Comparison of ENCODE assay signal across 38 cellular contexts in the genomic region with DNA sequence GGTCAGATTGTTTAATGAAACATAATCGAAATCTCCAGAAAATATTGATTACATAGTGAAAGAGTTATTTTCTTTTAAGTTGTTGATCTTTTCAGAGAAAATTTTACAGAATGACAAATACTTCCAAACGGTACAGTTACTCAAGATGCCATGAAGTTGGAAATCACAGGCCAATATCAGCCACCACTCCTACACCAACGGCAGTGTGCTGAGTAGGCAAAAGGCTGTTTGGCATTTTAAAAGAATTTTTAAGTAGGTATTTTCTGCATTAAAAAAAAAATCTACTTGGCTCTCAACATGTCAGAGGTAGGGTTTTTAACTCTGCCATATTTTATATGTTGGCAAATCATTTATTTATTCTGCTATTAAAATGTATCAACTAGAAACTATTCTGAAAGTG. TPM values are rescaled to one million over a fixed set of nuclear protein-coding genes. Genes with fewer than 3 reads are reported as not detected.
"Had no signal": no experiment of that assay in that cellular context is flagged by ENCODE, and none has a peak within 500 bp of the region (broad histone marks: within the 10 kb centered on the region; RNA-seq: fewer than 3 reads in every experiment).

No MANE protein-coding gene starts in this region.

- H3K9me3 ChIP-seq: Peyer's patch, SJSA1 had no signal

- DNase-seq: activated B cell treated with CpG ODN at 0.5 μM for 24 hours; activated CD4-positive, alpha-beta memory T cell treated with anti-CD3 and anti-CD28 coated beads for 36 hours; activated CD4-positive, alpha-beta T cell treated with anti-CD3 and anti-CD28 coated beads for 4 hours; activated CD4-positive, alpha-beta T cell treated with anti-CD3 and anti-CD28 coated beads, Interleukin-2, amount 50 U/mL, for 1 hour; activated CD4-positive, CD25-positive, alpha-beta regulatory T cell treated with anti-CD3 and anti-CD28 coated beads, Interleukin-2, amount 50 U/mL, for 72 hours; activated CD8-positive, alpha-beta memory T cell treated with anti-CD3 and anti-CD28 coated beads, Interleukin-2, amount 50 U/mL, for 4 hours; activated effector memory CD4-positive, alpha-beta T cell treated with Interleukin-2 at 50 U/mL for 16 hours; activated naive CD4-positive, alpha-beta T cell treated with anti-CD3 and anti-CD28 coated beads, Interleukin-2, amount 10 ng/mL, durations not matched to agents 7 days and 5 days; activated T-cell treated with anti-CD3 and anti-CD28 coated beads for 4 hours; activated T-cell treated with anti-CD3 and anti-CD28 coated beads, Interleukin-2, amount 50 U/mL, for 48 hours; amniotic stem cell; aorta; brain microvascular endothelial cell; central memory CD4-positive, alpha-beta T cell; MM.1S; MV-4-11; NCI-H1092; NCI-H1436 treated with DMSO at 0.1 percent for 48 hours; NCI-H1694 treated with DMSO at 0.1 percent for 48 hours; NCI-H2029; NCI-H2107; NCI-H2171; NCI-H510A; NCI-H526; NCI-H748 treated with DMSO at 0.1 percent for 48 hours; NK-92 treated with Interleukin-12 subunit alpha and Interleukin-12 subunit beta, amount 100 ng/mL, for 24 hours; PC-3; Peyer's patch; RPMI8226; SHP77 treated with DMSO at 0.1 percent for 48 hours; SW 1271; T-helper 1 cell; T-helper 2 cell; T-helper 9 cell had no signal

- H3K4me3 ChIP-seq: Peyer's patch, SJSA1 had no signal

- H3K36me3 Mint-ChIP-seq: activated CD4-positive, alpha-beta memory T cell treated with anti-CD3 and anti-CD28 coated beads for 36 hours; activated naive CD4-positive, alpha-beta T cell treated with anti-CD3 and anti-CD28 coated beads, Interleukin-2, amount 10 ng/mL, durations not matched to agents 7 days and 5 days; activated naive CD8-positive, alpha-beta T cell had no signal

- H3K36me3 ChIP-seq: brain microvascular endothelial cell, Peyer's patch, SJSA1 had no signal

- H3K27ac ChIP-seq: brain microvascular endothelial cell, KMS-11, Peyer's patch, SJSA1, VCaP had no signal

- H3K27me3 ChIP-seq: brain microvascular endothelial cell, Peyer's patch, SJSA1 had no signal

- ATAC-seq: PC-3 had no signal

- H3K4me2 ChIP-seq: KMS-11 had no signal

- H3K9me3 Mint-ChIP-seq: activated B cell treated with CpG ODN at 0.5 μM for 24 hours; activated CD4-positive, alpha-beta memory T cell treated with anti-CD3 and anti-CD28 coated beads for 36 hours; activated naive CD4-positive, alpha-beta T cell treated with anti-CD3 and anti-CD28 coated beads, Interleukin-2, amount 10 ng/mL, durations not matched to agents 7 days and 5 days had no signal

- H3K4me3 Mint-ChIP-seq: activated B cell treated with CpG ODN at 0.5 μM for 24 hours; activated CD4-positive, alpha-beta memory T cell treated with anti-CD3 and anti-CD28 coated beads for 36 hours; activated naive CD4-positive, alpha-beta T cell treated with anti-CD3 and anti-CD28 coated beads, Interleukin-2, amount 10 ng/mL, durations not matched to agents 7 days and 5 days; activated naive CD8-positive, alpha-beta T cell had no signal

- H3K9ac ChIP-seq: KMS-11 had no signal

- H3K4me1 ChIP-seq: Peyer's patch, SJSA1 had no signal

- H3K4me1 Mint-ChIP-seq: activated B cell treated with CpG ODN at 0.5 μM for 24 hours; activated naive CD4-positive, alpha-beta T cell treated with anti-CD3 and anti-CD28 coated beads, Interleukin-2, amount 10 ng/mL, durations not matched to agents 7 days and 5 days had no signal

- H3K27ac Mint-ChIP-seq: activated B cell treated with CpG ODN at 0.5 μM for 24 hours; activated CD4-positive, alpha-beta memory T cell treated with anti-CD3 and anti-CD28 coated beads for 36 hours; activated naive CD4-positive, alpha-beta T cell treated with anti-CD3 and anti-CD28 coated beads, Interleukin-2, amount 10 ng/mL, durations not matched to agents 7 days and 5 days; activated naive CD8-positive, alpha-beta T cell had no signal

RNA-seq across cellular contexts. Expression of gene SLC38A4, which starts 21.7 kb away (rescaled TPM):
- total RNA-seq: activated B cell treated with CpG ODN at 0.5 μM for 24 hours; activated CD4-positive, alpha-beta memory T cell treated with anti-CD3 and anti-CD28 coated beads for 36 hours; PC-3 had no signal
